ENCODE assay signal across 23 cellular contexts in genomic region chr18:74622079-74622478, GRCh38.
"Had no signal": no experiment of that assay in that cellular context is flagged by ENCODE, and none has a peak within 500 bp of the region (broad histone marks: within the 10 kb centered on the region; RNA-seq: fewer than 3 reads in every experiment).

No MANE protein-coding gene starts in this region.

- H3K4me3 ChIP-seq: ascending aorta, body of pancreas, PC-9 had no signal

- H3K27me3 ChIP-seq: ascending aorta, body of pancreas had no signal

- ATAC-seq: activated CD4-positive, CD25-positive, alpha-beta regulatory T cell treated with anti-CD3 and anti-CD28 coated beads, Interleukin-2, amount 50 U/mL, for 24 hours; activated T-helper 17 cell treated with anti-CD3 and anti-CD28 coated beads, Interleukin-2, amount 50 U/mL, for 72 hours; body of pancreas had no signal

- H3K4me1 ChIP-seq: ascending aorta, body of pancreas had no signal

- H3K36me3 ChIP-seq: ascending aorta had no signal

- H3K27ac ChIP-seq: ascending aorta, body of pancreas, PC-9 had no signal

- H3K9me3 ChIP-seq: ascending aorta, body of pancreas had no signal

- DNase-seq: activated CD4-positive, alpha-beta T cell treated with anti-CD3 and anti-CD28 coated beads, Interleukin-2, amount 10 ng/mL, durations not matched to agents 24 days and 14 days; activated CD4-positive, alpha-beta T cell treated with anti-CD3 and anti-CD28 coated beads, Interleukin-2, amount 50 U/mL, for 48 hours; activated gamma-delta T cell treated with Interleukin-2 at 50 U/mL for 16 hours; activated naive CD4-positive, alpha-beta T cell treated with anti-CD3 and anti-CD28 coated beads, Interleukin-2, amount 10 ng/mL, durations not matched to agents 7 days and 5 days; activated T-cell treated with anti-CD3 and anti-CD28 coated beads for 4 hours; activated T-cell treated with anti-CD3 and anti-CD28 coated beads, Interleukin-2, amount 50 U/mL, for 48 hours; amniotic stem cell; body of pancreas; Kasumi-1; NCI-H1092 treated with DMSO at 0.1 percent for 48 hours; NCI-H1417 treated with DMSO at 0.1 percent for 48 hours; NCI-H1694; NCI-H2029; NCI-H2107; NCI-H2171 treated with DMSO at 0.1 percent for 48 hours; NCI-H226; NCI-H526; NCI-H82; PC-9; SHP77 treated with DMSO at 0.1 percent for 48 hours had no signal

- H3K4me2 ChIP-seq: PC-9 had no signal

- H2AFZ ChIP-seq: PC-9 had no signal
